ENCODE assay signal across 19 cellular contexts in the genomic region with DNA sequence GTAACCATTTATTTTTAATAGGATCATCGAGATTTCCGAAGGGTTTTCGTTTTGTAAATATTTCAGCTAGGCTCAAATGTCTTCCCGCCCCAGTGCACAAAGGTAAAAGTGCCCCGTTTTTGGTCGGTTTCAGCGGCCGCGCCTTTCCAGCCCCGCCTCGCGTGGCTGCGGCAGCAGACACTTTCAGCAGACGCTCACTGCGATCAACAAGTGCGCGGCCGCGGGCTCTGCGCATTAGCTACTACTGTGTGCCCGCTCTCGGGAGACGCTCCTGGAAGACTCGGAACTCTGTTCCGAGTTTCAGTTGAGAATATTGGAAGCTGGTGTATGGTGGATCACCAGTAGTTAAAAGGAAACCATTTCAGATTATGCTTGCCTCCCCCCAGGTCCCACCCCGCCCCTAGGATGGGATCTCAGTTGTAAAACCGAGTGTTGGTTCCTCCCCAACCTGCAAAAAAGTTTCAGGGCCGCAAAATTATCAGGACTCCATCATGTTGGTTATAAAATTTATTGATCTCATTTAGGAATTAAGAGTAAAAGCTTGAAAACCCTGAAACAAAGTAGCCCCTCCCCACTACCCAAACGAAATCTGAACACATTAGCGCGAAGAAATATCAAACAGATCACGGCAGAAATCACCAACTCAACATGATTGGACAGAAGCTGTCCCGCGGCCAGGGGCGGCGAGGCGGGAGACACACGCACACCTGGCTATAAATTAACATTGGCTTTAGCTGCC. TPM values are rescaled to one million over a fixed set of nuclear protein-coding genes. Genes with fewer than 3 reads are reported as not detected.
DNase-seq lines count a peak whose midpoint lies in the region; ATAC-seq, FAIRE-seq and TF ChIP-seq lines count a peak whose summit lies in the region.
"Had no signal": no experiment of that assay in that cellular context is flagged by ENCODE, and none has a peak within 500 bp of the region (broad histone marks: within the 10 kb centered on the region; RNA-seq: fewer than 3 reads in every experiment).

No MANE protein-coding gene starts in this region.

- H2BK20ac ChIP-seq in H1 (ENCODE audit: low read length): no peak overlapping the region

- H3K56ac ChIP-seq in H1 (replicated peaks; ENCODE audit: insufficient read length, low read depth, low read length): no peak overlapping the region

- no peak overlapping the region for H3K4me3 ChIP-seq in CD8-positive, alpha-beta T cell (ENCODE audit: low read depth, low read length)
- peak overlapping the region; percentile 61 for H3K4me3 ChIP-seq in HUES48 (ENCODE audit: low read depth, low read length)
- H3K4me3 ChIP-seq in H1 (ENCODE audit: extremely low read depth in 1 of 4, insufficient read depth in 2 of 4, low read depth in 3 of 4, low read length in 4 of 4): peak overlapping the region; percentile 56 to 72 (median 60)
- no peak overlapping the region for H3K4me3 ChIP-seq in HepG2 (replicated peaks in 1 of 3; ENCODE audit: insufficient read depth in 1 of 3, low read depth in 2 of 3, low read length in 3 of 3)
- no peak overlapping the region for H3K4me3 ChIP-seq in left lung
- H3K4me3 ChIP-seq: BLaER1 treated with 17β-estradiol and CSF1 and Interleukin-3, amounts not matched to agents 10 nM and 100 nM had no signal

- no peak overlapping the region for H2BK5ac ChIP-seq in H1 (ENCODE audit: low read depth, low read length)

- H3K4me2 ChIP-seq in H1 (ENCODE audit: insufficient read depth in 1 of 2, low read depth in 2 of 2, low read length in 2 of 2): peak overlapping the region; percentile 68 to 76
- H3K4me2 ChIP-seq in HepG2 (ENCODE audit: low read depth, low read length): no peak overlapping the region
- H3K4me2 ChIP-seq: BLaER1 treated with 17β-estradiol and CSF1 and Interleukin-3, amounts not matched to agents 10 nM and 100 nM had no signal

- no peaks in the 10 kb centered on the region for H3K36me3 Mint-ChIP-seq in CD8-positive, alpha-beta T cell
- H3K36me3 Mint-ChIP-seq in nephron (ENCODE audit: low read depth): no peaks in the 10 kb centered on the region

- no peak overlapping the region for H3K14ac ChIP-seq in H1 (ENCODE audit: insufficient read length)

- no peaks in the 10 kb centered on the region for H3K79me1 ChIP-seq in H1 (ENCODE audit: low read depth, low read length)

- peaks cover 0 to 2% of the 10 kb centered on the region in 2 experiments for H4K20me1 ChIP-seq in H1 (replicated peaks in 1 of 2; ENCODE audit: control insufficient read depth in 1 of 2, insufficient read depth in 2 of 2, low read length in 2 of 2)
- H4K20me1 ChIP-seq in HepG2 (ENCODE audit: insufficient read depth, low read length): no peaks in the 10 kb centered on the region
- H4K20me1 ChIP-seq: BLaER1 treated with 17β-estradiol and CSF1 and Interleukin-3, amounts not matched to agents 10 nM and 100 nM had no signal

- peaks cover 36% of the 10 kb centered on the region for H3K27me3 Mint-ChIP-seq in CD8-positive, alpha-beta T cell (ENCODE audit: low read depth)
- peaks cover 95% of the 10 kb centered on the region for H3K27me3 Mint-ChIP-seq in nephron (ENCODE audit: low read depth)

- peak overlapping the region; percentile 15 for H3K4me3 Mint-ChIP-seq in CD8-positive, alpha-beta T cell
- peak overlapping the region; percentile 70 to 82 (median 76) for H3K4me3 Mint-ChIP-seq in nephron
- H3K4me3 Mint-ChIP-seq: activated B cell treated with CpG ODN at 0.5 μM for 24 hours had no signal

- no TSS peak for BruUV-seq in HepG2 (replicated peaks; lab: Mats Ljungman, UMichigan)

- CTCF ChIA-PET in CD8-positive, alpha-beta T cell (lab: Charles Lee): no interaction called here
- CTCF ChIA-PET in H1 (lab: Charles Lee; ENCODE audit: partially characterized antibody) (interaction anchor here (1.1 to 1.5 kb wide), 4 partner anchors 9 to 354 kb away, joined by 3 to 6 read pairs (median 4); no protein-coding TSS in a partner anchor), HepG2 (lab: Yijun Ruan, JAX; ENCODE audit: low intra/inter-chr PET ratio, low total read pairs) (no interaction called here)

- H2AFZ ChIP-seq in H1 (ENCODE audit: low read length) (no peak overlapping the region), HepG2 (ENCODE audit: low read length) (no peak overlapping the region)

- H3K9me3 Mint-ChIP-seq in CD8-positive, alpha-beta T cell: no peaks in the 10 kb centered on the region
- peaks cover 9% of the 10 kb centered on the region for H3K9me3 Mint-ChIP-seq in nephron
- H3K9me3 Mint-ChIP-seq: activated B cell treated with CpG ODN at 0.5 μM for 24 hours; activated T-helper 2 cell treated with anti-CD3 and anti-CD28 coated beads, Interferon-gamma antibody, Interleukin-2, Interleukin-4, amounts not matched to agents 10 μg/mL and 5 μg/mL and 100 μg/mL, durations not matched to agents 14 hours and 24 hours and 36 hours; stimulated activated naive CD8-positive, alpha-beta T cell treated with anti-CD3 and anti-CD28 coated beads, Interleukin-15, amount 100 ng/mL, for 72 hours had no signal

- no peak overlapping the region for H2AK5ac ChIP-seq in H1 (ENCODE audit: low read depth, low read length)

- H3K9ac ChIP-seq in HUES48 (ENCODE audit: low read depth, low read length): no peak overlapping the region
- no peak overlapping the region for H3K9ac ChIP-seq in H1 (replicated peaks in 1 of 4; ENCODE audit: extremely low read depth in 1 of 4, low read depth in 3 of 4, low read length in 3 of 4)
- H3K9ac ChIP-seq in HepG2 (ENCODE audit: insufficient read depth, low read depth, low read length): no peak overlapping the region
- H3K9ac ChIP-seq: BLaER1 treated with 17β-estradiol and CSF1 and Interleukin-3, amounts not matched to agents 10 nM and 100 nM had no signal

- no peak for DNase-seq in CD8-positive, alpha-beta T cell
- no peak for DNase-seq in H1 (ENCODE audit: low read depth in 1 of 2, low spot score in 2 of 2)
- DNase-seq in HepG2 (ENCODE audit: low spot score): no peak
- no peak for DNase-seq in left lung
- DNase-seq in NCI-H1694 treated with DMSO at 0.1 percent for 48 hours (lab: John Stamatoyannopoulos, UW): no peak
- DNase-seq: activated B cell treated with CpG ODN at 0.5 μM for 24 hours; central memory CD4-positive, alpha-beta T cell; left cardiac atrium; NCI-H146; stimulated activated CD4-positive, alpha-beta T cell treated with anti-CD3 and anti-CD28 coated beads, Interleukin-4, amount 100 ng/mL, for 4 hours; stimulated activated naive CD8-positive, alpha-beta T cell treated with anti-CD3 and anti-CD28 coated beads, Interleukin-15, amount 100 ng/mL, for 72 hours had no signal

- no peak overlapping the region; the same call in 1 of the 2 replicates for H3K18ac ChIP-seq in H1 (ENCODE audit: extremely low read depth, low read length)

- no peak overlapping the region for H2BK15ac ChIP-seq in H1 (ENCODE audit: low read length)

- H3K4me1 Mint-ChIP-seq in CD8-positive, alpha-beta T cell (ENCODE audit: low read depth): peaks cover 7% of the 10 kb centered on the region
- H3K4me1 Mint-ChIP-seq in nephron: peaks cover 23% of the 10 kb centered on the region

- H3K23ac ChIP-seq in H1 (ENCODE audit: insufficient read length): no peak overlapping the region

- no peaks in the 10 kb centered on the region for H3K36me3 ChIP-seq in CD8-positive, alpha-beta T cell (ENCODE audit: insufficient read depth, low read length)
- no peaks in the 10 kb centered on the region for H3K36me3 ChIP-seq in HUES48 (ENCODE audit: control insufficient read depth, insufficient read depth, low read length)
- H3K36me3 ChIP-seq in H1 (ENCODE audit: control insufficient read depth in 2 of 4, insufficient read depth in 4 of 4, low read length in 3 of 4): no peaks in the 10 kb centered on the region
- no peaks in the 10 kb centered on the region for H3K36me3 ChIP-seq in HepG2 (replicated peaks in 1 of 2; ENCODE audit: control insufficient read depth in 1 of 2, insufficient read depth in 2 of 2, low read length in 2 of 2)
- H3K36me3 ChIP-seq in left lung: no peaks in the 10 kb centered on the region
- H3K36me3 ChIP-seq: BLaER1 treated with 17β-estradiol and CSF1 and Interleukin-3, amounts not matched to agents 10 nM and 100 nM had no signal

- no peak for ATAC-seq in CD8-positive, alpha-beta T cell
- ATAC-seq in GM19023 (IDR thresholded peaks at IDR 0.05; ENCODE audit: unreplicated experiment) (no peak), HepG2 (no peak), left lung (no peak)

- TF ChIP-seq EP300 in H1 (IDR thresholded peaks at IDR 0.05; ENCODE audit: borderline replicate concordance in 1 of 2, low read depth in 2 of 2, low read length in 2 of 2): no peak
- no peak for TF ChIP-seq EP300 in HepG2 (IDR thresholded peaks at IDR 0.05; ENCODE audit: low read depth in 2 of 2, low read length in 2 of 2)
- TF ChIP-seq EP300 in HepG2 (CRISPR knock-in tag; IDR thresholded peaks at IDR 0.05; ENCODE audit: borderline replicate concordance): no peak

- peaks cover 0 to 3% of the 10 kb centered on the region in 2 experiments; a peak in 1 of 4 replicates for H3K79me2 ChIP-seq in H1 (ENCODE audit: control insufficient read depth in 1 of 2, insufficient read depth in 2 of 2, low read length in 2 of 2)
- no peaks in the 10 kb centered on the region for H3K79me2 ChIP-seq in HepG2 (ENCODE audit: insufficient read depth, low read length)

- no peak overlapping the region for H3K27ac ChIP-seq in CD8-positive, alpha-beta T cell (ENCODE audit: low read depth, low read length)
- H3K27ac ChIP-seq in HUES48 (ENCODE audit: low read depth, low read length): no peak overlapping the region
- H3K27ac ChIP-seq in H1 (ENCODE audit: low read depth, low read length): no peak overlapping the region
- no peak overlapping the region for H3K27ac ChIP-seq in HepG2 (ENCODE audit: extremely low read length, insufficient read depth, low read length)
- no peak overlapping the region for H3K27ac ChIP-seq in left lung
- H3K27ac ChIP-seq: BLaER1 treated with 17β-estradiol and CSF1 and Interleukin-3, amounts not matched to agents 10 nM and 100 nM had no signal

- intact Hi-C loops in CD8-positive, alpha-beta T cell (cut with DNase I, micrococcal nuclease): no loop called here
- intact Hi-C loops in HepG2 (cut with micrococcal nuclease; ENCODE audit: unreplicated experiment): no loop called here
- intact Hi-C loops in left lung (cut with DNase I): no loop called here

- H3K23me2 ChIP-seq in H1 (ENCODE audit: low read depth, low read length): peaks cover 14% of the 10 kb centered on the region; the same call in 1 of the 2 replicates

- no peak overlapping the region for H4K91ac ChIP-seq in H1 (replicated peaks; ENCODE audit: insufficient read length, low read length)

- no peaks in the 10 kb centered on the region for H3K9me3 ChIP-seq in CD8-positive, alpha-beta T cell (ENCODE audit: low read length)
- no peaks in the 10 kb centered on the region for H3K9me3 ChIP-seq in HUES48 (ENCODE audit: control insufficient read depth, insufficient read depth, low read length)
- no peaks in the 10 kb centered on the region for H3K9me3 ChIP-seq in H1 (ENCODE audit: insufficient read depth in 2 of 2, low read depth in 1 of 2, low read length in 1 of 2)
- no peaks in the 10 kb centered on the region for H3K9me3 ChIP-seq in HepG2 (ENCODE audit: low read length)
- H3K9me3 ChIP-seq in left lung: no peaks in the 10 kb centered on the region

- in situ Hi-C loops in HepG2 (cut with HindIII; ENCODE audit: extremely low pct_ligation_motif_present, low pct_unique_long_range_greater_than_20kb): no loop called here

- H2BK120ac ChIP-seq in H1 (replicated peaks; ENCODE audit: low read depth, low read length): no peak overlapping the region

- no peak overlapping the region for H2BK12ac ChIP-seq in H1 (ENCODE audit: low read depth, low read length)

- no peak overlapping the region for H3K27ac Mint-ChIP-seq in CD8-positive, alpha-beta T cell
- no peak overlapping the region for H3K27ac Mint-ChIP-seq in nephron
- H3K27ac Mint-ChIP-seq: activated B cell treated with CpG ODN at 0.5 μM for 24 hours; activated T-helper 2 cell treated with anti-CD3 and anti-CD28 coated beads, Interferon-gamma antibody, Interleukin-2, Interleukin-4, amounts not matched to agents 10 μg/mL and 5 μg/mL and 100 μg/mL, durations not matched to agents 14 hours and 24 hours and 36 hours; stimulated activated naive CD8-positive, alpha-beta T cell treated with anti-CD3 and anti-CD28 coated beads, Interleukin-15, amount 100 ng/mL, for 72 hours had no signal

- no peak overlapping the region for H4K8ac ChIP-seq in H1 (ENCODE audit: extremely low read depth, insufficient read depth, low read length)

- H3K27me3 ChIP-seq in CD8-positive, alpha-beta T cell (ENCODE audit: insufficient read depth, low read length): no peaks in the 10 kb centered on the region
- H3K27me3 ChIP-seq in HUES48 (ENCODE audit: control insufficient read depth, insufficient read depth, low read length) (peaks cover 95% of the 10 kb centered on the region), H1 (replicated peaks in 1 of 4; ENCODE audit: control insufficient read depth in 3 of 4, extremely low read depth in 1 of 4, insufficient read depth in 3 of 4, low read length in 3 of 4) (peaks cover 15 to 47% (median 31%) of the 10 kb centered on the region in 4 experiments), HepG2 (ENCODE audit: control insufficient read depth in 1 of 2, insufficient read depth in 2 of 2, low read length in 2 of 2) (no peaks in the 10 kb centered on the region; a peak in 2 of 5 replicates), left lung (peaks cover 67 to 98% of the 10 kb centered on the region in 2 donors)

- no peak for TF ChIP-seq CTCF in CD8-positive, alpha-beta T cell (IDR thresholded peaks at IDR 0.05)
- no peak for TF ChIP-seq CTCF in H1 (IDR thresholded peaks at IDR 0.05; ENCODE audit: control extremely low read depth in 1 of 3, insufficient read depth in 1 of 3, low read depth in 1 of 3, low read length in 3 of 3)
- TF ChIP-seq CTCF in nephron (IDR thresholded peaks at IDR 0.05; ENCODE audit: unreplicated experiment in 3 of 3): no peak
- TF ChIP-seq CTCF in HepG2 (CRISPR knock-in tag; IDR thresholded peaks at IDR 0.05): no peak
- no peak for TF ChIP-seq CTCF in left lung (IDR thresholded peaks at IDR 0.05)

- POLR2A ChIA-PET in CD8-positive, alpha-beta T cell (lab: Charles Lee): no interaction called here
- POLR2A ChIA-PET in H1 (lab: Charles Lee; ENCODE audit: partially characterized antibody): interaction anchor here (1.0 to 1.4 kb wide), 3 partner anchors 9 to 64 kb away, joined by 3 to 4 read pairs (median 4); no protein-coding TSS in a partner anchor
- POLR2A ChIA-PET in HepG2 (lab: Yijun Ruan, JAX): no interaction called here

- no peak for TF ChIP-seq RAD21 in H1 (IDR thresholded peaks at IDR 0.05 in 1 of 2, conservative IDR thresholded peaks at IDR 0.05 in 1 of 2; ENCODE audit: low read depth in 2 of 2, low read length in 2 of 2)
- no peak for TF ChIP-seq RAD21 in HepG2 (CRISPR knock-in tag; IDR thresholded peaks at IDR 0.05)

- H3K4me1 ChIP-seq in CD8-positive, alpha-beta T cell (ENCODE audit: insufficient read depth, low read length): no peaks in the 10 kb centered on the region
- H3K4me1 ChIP-seq in HUES48 (ENCODE audit: control insufficient read depth, insufficient read depth, low read length) (peaks cover 41% of the 10 kb centered on the region), H1 (replicated peaks in 1 of 4; ENCODE audit: control insufficient read depth in 3 of 4, insufficient read depth in 4 of 4, low read length in 3 of 4) (peaks cover 0 to 15% (median 6%) of the 10 kb centered on the region in 4 experiments; a peak in 6 of 7 replicates), HepG2 (ENCODE audit: insufficient read depth, low read length) (no peaks in the 10 kb centered on the region), left lung (no peaks in the 10 kb centered on the region)
- H3K4me1 ChIP-seq: BLaER1 treated with 17β-estradiol and CSF1 and Interleukin-3, amounts not matched to agents 10 nM and 100 nM had no signal

- TF ChIP-seq POLR2A in H1 (IDR thresholded peaks at IDR 0.05; ENCODE audit: control extremely low read depth in 1 of 2, low read depth in 2 of 2, low read length in 2 of 2): no peak
- no peak for TF ChIP-seq POLR2A in HepG2 (IDR thresholded peaks at IDR 0.05; ENCODE audit: insufficient read depth in 1 of 2, low read depth in 2 of 2, low read length in 2 of 2)

- no peak overlapping the region for H3K4ac ChIP-seq in H1 (replicated peaks; ENCODE audit: insufficient read length, low read depth, low read length)

- FAIRE-seq in H1 (lab: Jason Lieb, UNC) (no peak), HepG2 (lab: Jason Lieb, UNC) (no peak)
- FAIRE-seq: GM18507 had no signal

- 2% methylated on average over 33 of the region's 38 CpGs; no CpG with 5 or more reads in 1 of the 2 experiments for WGBS in H1 (ENCODE audit: extremely low coverage in 1 of 2, insufficient coverage in 1 of 2, insufficient read length in 1 of 2, insufficient replicate concordance in 2 of 2, low coverage in 1 of 2, low lambda C conversion rate in 2 of 2, missing lambda C conversion rate in 1 of 2), 2 experiments
- WGBS in HepG2 (ENCODE audit: low lambda C conversion rate): 52% methylated on average over 16 of the region's 38 CpGs

- no peak overlapping the region for H4K5ac ChIP-seq in H1 (ENCODE audit: insufficient read length, low read depth, low read length)

RNA-seq across cellular contexts. Expression of gene SOX3, which starts 2.2 kb away (rescaled TPM):
- not detected for total RNA-seq in CD8-positive, alpha-beta T cell
- total RNA-seq in H1 (2021; fragmentation: NEBNext Ultra II Directional; extraction: Animal tissue kit (Norgen Biotek cat#: 25700)): 38.9 and 41.0 TPM in 2 replicates
- 10.4 and 19.2 TPM in 2 replicates for polyA plus RNA-seq in H1 (2011; rRNA removed)
- 12.2 TPM for polyA plus RNA-seq in H1 (2011; cell fraction: cytosol; rRNA removed)
- polyA plus RNA-seq in H1 (2011; cell fraction: nucleus; rRNA removed): 19.5 TPM
- polyA plus RNA-seq in H1 (2012, experiment 1 of 2): 19.4 to 28.4 TPM (median 23.7 TPM) in 4 replicates
- polyA plus RNA-seq in H1 (2012, experiment 2 of 2): 26.4 TPM
- 22.8 TPM for polyA plus RNA-seq in H1 (2013, experiment 1 of 2)
- 20.6 TPM for polyA plus RNA-seq in H1 (2013, experiment 2 of 2)
- polyA minus RNA-seq in H1 (2011; rRNA and poly(A)+ RNA removed): 1.4 and 2.6 TPM in 2 replicates
- polyA minus RNA-seq in H1 (2011; cell fraction: cytosol; rRNA and poly(A)+ RNA removed): 17.5 TPM
- polyA minus RNA-seq in H1 (2011; cell fraction: nucleus; rRNA and poly(A)+ RNA removed): 15.2 TPM
- not detected in 2 replicates for total RNA-seq in HepG2 (2016; rRNA removed; fragmentation: Illumina TruSeq; extraction: Trizol)
- total RNA-seq in HepG2 (2016; cell fraction: cytosol; rRNA removed; fragmentation: Illumina TruSeq; extraction: Trizol; ENCODE audit: low read depth): not detected in 2 replicates
- total RNA-seq in HepG2 (2016; cell fraction: insoluble cytoplasmic fraction; rRNA removed; fragmentation: Illumina TruSeq; extraction: Trizol): not detected in 2 replicates
- total RNA-seq in HepG2 (2016; cell fraction: membrane; rRNA removed; fragmentation: Illumina TruSeq; extraction: Trizol): not detected in 2 replicates
- total RNA-seq in HepG2 (2016; cell fraction: nucleus; rRNA removed; fragmentation: Illumina TruSeq; extraction: Trizol): not detected in 2 replicates
- polyA plus RNA-seq in HepG2 (2011; rRNA removed): not detected in 2 replicates
- not detected in 2 replicates for polyA plus RNA-seq in HepG2 (2011; cell fraction: cytosol; rRNA removed)
- polyA plus RNA-seq in HepG2 (2011; cell fraction: nucleus; rRNA removed): not detected in 2 replicates
- not detected in 2 replicates for polyA plus RNA-seq in HepG2 (2012)
- not detected in 2 replicates for polyA plus RNA-seq in HepG2 (2016; cell fraction: cytosol; fragmentation: Illumina TruSeq; extraction: Trizol; ENCODE audit: low read depth)
- polyA plus RNA-seq in HepG2 (2016; cell fraction: insoluble cytoplasmic fraction; fragmentation: Illumina TruSeq; extraction: Trizol; ENCODE audit: low read depth): not detected in 2 replicates
- polyA plus RNA-seq in HepG2 (2016; cell fraction: membrane; fragmentation: Illumina TruSeq; extraction: Trizol; ENCODE audit: low read depth): not detected in 2 replicates
- polyA plus RNA-seq in HepG2 (2016; cell fraction: nucleus; fragmentation: Illumina TruSeq; extraction: Trizol; ENCODE audit: insufficient read depth, low read depth): not detected in 2 replicates
- polyA minus RNA-seq in HepG2 (2011; rRNA and poly(A)+ RNA removed; ENCODE audit: low replicate concordance): not detected in 2 replicates
- not detected in 2 replicates for polyA minus RNA-seq in HepG2 (2011; cell fraction: cytosol; rRNA and poly(A)+ RNA removed)
- not detected in 2 replicates for polyA minus RNA-seq in HepG2 (2011; cell fraction: nucleus; rRNA and poly(A)+ RNA removed)
- not detected for total RNA-seq in left lung
- total RNA-seq: activated B cell treated with CpG ODN at 0.5 μM for 24 hours; activated T-helper 2 cell treated with anti-CD3 and anti-CD28 coated beads, Interferon-gamma antibody, Interleukin-2, Interleukin-4, amounts not matched to agents 10 μg/mL and 5 μg/mL and 100 μg/mL, durations not matched to agents 14 hours and 24 hours and 36 hours; G401; left cardiac atrium; SK-MEL-5 had no signal

Comparison
In these comparisons a context has a peak if more than half of its experiments do, and no peak if none do; other contexts are left out.
1. H3K4me3 ChIP-seq: peak in HUES48 (single experiment) and H1 (4 of 4); none in CD8-positive, alpha-beta T cell (single experiment), HepG2 (0 of 3) and left lung (0 of 2).
2. RNA of gene SOX3, which starts 2.2 kb away (total RNA-seq): 38.9 to 41.0 TPM in H1; not detected in CD8-positive, alpha-beta T cell, not detected in HepG2 and not detected in left lung; every median in the first group is over 10 times any median in the second.